13 cellular contexts compared by ENCODE assay signal in the genomic region with DNA sequence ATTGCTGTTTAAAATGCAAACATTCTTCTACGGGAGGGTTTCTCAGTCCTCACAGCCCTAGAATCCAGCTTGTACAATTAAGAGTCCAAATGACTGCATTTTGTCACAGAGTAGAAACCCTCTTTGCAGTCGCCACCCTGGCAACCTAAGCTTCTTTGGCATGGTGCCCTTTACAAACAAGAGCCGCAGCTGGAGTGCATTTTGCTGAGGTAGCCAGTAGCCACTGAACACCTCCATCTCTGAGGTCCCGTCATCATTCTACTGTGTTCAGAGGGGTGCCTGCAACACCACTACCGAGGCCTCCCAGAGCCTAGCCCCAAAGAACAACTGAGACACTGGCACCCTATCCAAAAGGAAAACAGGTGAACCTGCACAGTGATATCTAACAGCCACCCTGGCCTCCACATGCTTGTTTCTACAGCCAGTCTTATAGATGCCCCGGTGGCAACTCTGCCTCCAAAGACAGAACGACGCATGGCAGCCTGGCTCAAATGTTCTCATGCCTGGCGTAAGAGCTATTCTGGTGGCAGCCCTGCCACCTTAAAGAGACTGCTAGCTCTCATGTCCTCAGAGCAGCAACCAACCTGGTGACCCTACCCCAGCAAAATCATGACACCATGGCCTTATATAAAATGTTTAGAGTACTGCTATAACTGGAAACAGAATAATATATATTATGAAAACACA.
A peak's percentile ranks its signal among the peaks of the same experiment; 100 is the strongest.
DNase-seq lines count a peak whose midpoint lies in the region; ATAC-seq and TF ChIP-seq lines count a peak whose summit lies in the region.
"Had no signal": no experiment of that assay in that cellular context is flagged by ENCODE, and none has a peak within 500 bp of the region (broad histone marks: within the 10 kb centered on the region; RNA-seq: fewer than 3 reads in every experiment).

No MANE protein-coding gene starts in this region.

- H3K36me3 Mint-ChIP-seq in chondrocyte (ENCODE audit: low read depth), result no peaks in the 10 kb centered on the region
- H3K36me3 Mint-ChIP-seq in activated CD4-positive, alpha-beta memory T cell treated with anti-CD3 and anti-CD28 coated beads, Interleukin-2, amount 10 ng/mL, durations not matched to agents 7 days and 5 days (ENCODE audit: low read depth), result no peaks in the 10 kb centered on the region
- H3K36me3 Mint-ChIP-seq: CD14-positive monocyte had no signal

- intact Hi-C loops in left colon (cut with DNase I, micrococcal nuclease), result no loop called here

- in situ Hi-C loops in HAP-1 (cut with MboI; ENCODE audit: low sequenced_read_pairs), result no loop called here

- H3K9me3 ChIP-seq in HAP-1, result no peaks in the 10 kb centered on the region

- no peaks in the 10 kb centered on the region for H3K36me3 ChIP-seq in HAP-1 (replicated peaks)

- TF ChIP-seq EP300 in Ishikawa (IDR thresholded peaks at IDR 0.05; ENCODE audit: borderline replicate concordance), result no peak

- no peaks in the 10 kb centered on the region for H3K4me1 ChIP-seq in HAP-1

- no peak for TF ChIP-seq RAD21 in Ishikawa (IDR thresholded peaks at IDR 0.05; ENCODE audit: low read depth)

- H3K27ac Mint-ChIP-seq in chondrocyte (ENCODE audit: unreplicated experiment), result no peak overlapping the region
- no peak overlapping the region for H3K27ac Mint-ChIP-seq in activated CD4-positive, alpha-beta memory T cell treated with anti-CD3 and anti-CD28 coated beads, Interleukin-2, amount 10 ng/mL, durations not matched to agents 7 days and 5 days
- H3K27ac Mint-ChIP-seq: CD14-positive monocyte had no signal

- TF ChIP-seq CTCF in chondrocyte (IDR thresholded peaks at IDR 0.05), result no peak

- DNase-seq in NCI-H2029 (lab: John Stamatoyannopoulos, UW) (peak; percentile 15), NCI-H2029 treated with DMSO at 0.1 percent for 48 hours (lab: John Stamatoyannopoulos, UW) (no peak), NCI-H510A (lab: John Stamatoyannopoulos, UW) (peak; percentile 27), chondrocyte (ENCODE audit: low spot score) (peak; percentile 21), HAP-1 (ENCODE audit: low spot score in 2 of 2) (no peak), left colon (no peak)
- no peak for DNase-seq in activated CD4-positive, alpha-beta memory T cell treated with anti-CD3 and anti-CD28 coated beads, Interleukin-2, amount 10 ng/mL, durations not matched to agents 7 days and 5 days
- DNase-seq: 8988T, NCI-H1436 treated with DMSO at 0.1 percent for 48 hours, NCI-H2107 had no signal

- CTCF ChIA-PET in activated CD4-positive, alpha-beta memory T cell treated with anti-CD3 and anti-CD28 coated beads, Interleukin-2, amount 10 ng/mL, durations not matched to agents 7 days and 5 days (lab: Charles Lee), result no interaction called here

- no peaks in the 10 kb centered on the region for H3K9me3 Mint-ChIP-seq in chondrocyte (ENCODE audit: low read depth)
- H3K9me3 Mint-ChIP-seq in activated CD4-positive, alpha-beta memory T cell treated with anti-CD3 and anti-CD28 coated beads, Interleukin-2, amount 10 ng/mL, durations not matched to agents 7 days and 5 days, result peaks cover 7% of the 10 kb centered on the region

- no peak overlapping the region for H3K4me3 Mint-ChIP-seq in chondrocyte (ENCODE audit: unreplicated experiment)
- H3K4me3 Mint-ChIP-seq in activated CD4-positive, alpha-beta memory T cell treated with anti-CD3 and anti-CD28 coated beads, Interleukin-2, amount 10 ng/mL, durations not matched to agents 7 days and 5 days, result no peak overlapping the region
- H3K4me3 Mint-ChIP-seq: CD14-positive monocyte had no signal

- H3K27me3 ChIP-seq in HAP-1 (ENCODE audit: low read depth), result no peaks in the 10 kb centered on the region

- ATAC-seq in left colon, result no peak
- ATAC-seq: Panc1 had no signal

- H3K4me3 ChIP-seq in HAP-1, result no peak overlapping the region

- POLR2A ChIA-PET in activated CD4-positive, alpha-beta memory T cell treated with anti-CD3 and anti-CD28 coated beads, Interleukin-2, amount 10 ng/mL, durations not matched to agents 7 days and 5 days (lab: Charles Lee), result no interaction called here

- peaks cover 16% of the 10 kb centered on the region for H3K27me3 Mint-ChIP-seq in chondrocyte (ENCODE audit: low read depth)
- H3K27me3 Mint-ChIP-seq in activated CD4-positive, alpha-beta memory T cell treated with anti-CD3 and anti-CD28 coated beads, Interleukin-2, amount 10 ng/mL, durations not matched to agents 7 days and 5 days, result no peaks in the 10 kb centered on the region

- H3K4me1 Mint-ChIP-seq in chondrocyte (ENCODE audit: low read depth), result no peaks in the 10 kb centered on the region
- no peaks in the 10 kb centered on the region for H3K4me1 Mint-ChIP-seq in activated CD4-positive, alpha-beta memory T cell treated with anti-CD3 and anti-CD28 coated beads, Interleukin-2, amount 10 ng/mL, durations not matched to agents 7 days and 5 days
- H3K4me1 Mint-ChIP-seq: CD14-positive monocyte had no signal

TF ChIP-seq in Ishikawa, 13 proteins besides CTCF, POLR2A, EP300 and RAD21:
- TF ChIP-seq FOXM1 (IDR thresholded peaks at IDR 0.05; ENCODE audit: borderline replicate concordance, low read depth) (no peak), ZBTB7A (IDR thresholded peaks at IDR 0.05; ENCODE audit: low read depth) (no peak), NFIC (IDR thresholded peaks at IDR 0.05) (0 out of 2 replicates have a peak, but pooled peaks have one; percentile 2), TCF12 (IDR thresholded peaks at IDR 0.05; ENCODE audit: low read depth) (no peak)
- TF ChIP-seq, protein P1, sequence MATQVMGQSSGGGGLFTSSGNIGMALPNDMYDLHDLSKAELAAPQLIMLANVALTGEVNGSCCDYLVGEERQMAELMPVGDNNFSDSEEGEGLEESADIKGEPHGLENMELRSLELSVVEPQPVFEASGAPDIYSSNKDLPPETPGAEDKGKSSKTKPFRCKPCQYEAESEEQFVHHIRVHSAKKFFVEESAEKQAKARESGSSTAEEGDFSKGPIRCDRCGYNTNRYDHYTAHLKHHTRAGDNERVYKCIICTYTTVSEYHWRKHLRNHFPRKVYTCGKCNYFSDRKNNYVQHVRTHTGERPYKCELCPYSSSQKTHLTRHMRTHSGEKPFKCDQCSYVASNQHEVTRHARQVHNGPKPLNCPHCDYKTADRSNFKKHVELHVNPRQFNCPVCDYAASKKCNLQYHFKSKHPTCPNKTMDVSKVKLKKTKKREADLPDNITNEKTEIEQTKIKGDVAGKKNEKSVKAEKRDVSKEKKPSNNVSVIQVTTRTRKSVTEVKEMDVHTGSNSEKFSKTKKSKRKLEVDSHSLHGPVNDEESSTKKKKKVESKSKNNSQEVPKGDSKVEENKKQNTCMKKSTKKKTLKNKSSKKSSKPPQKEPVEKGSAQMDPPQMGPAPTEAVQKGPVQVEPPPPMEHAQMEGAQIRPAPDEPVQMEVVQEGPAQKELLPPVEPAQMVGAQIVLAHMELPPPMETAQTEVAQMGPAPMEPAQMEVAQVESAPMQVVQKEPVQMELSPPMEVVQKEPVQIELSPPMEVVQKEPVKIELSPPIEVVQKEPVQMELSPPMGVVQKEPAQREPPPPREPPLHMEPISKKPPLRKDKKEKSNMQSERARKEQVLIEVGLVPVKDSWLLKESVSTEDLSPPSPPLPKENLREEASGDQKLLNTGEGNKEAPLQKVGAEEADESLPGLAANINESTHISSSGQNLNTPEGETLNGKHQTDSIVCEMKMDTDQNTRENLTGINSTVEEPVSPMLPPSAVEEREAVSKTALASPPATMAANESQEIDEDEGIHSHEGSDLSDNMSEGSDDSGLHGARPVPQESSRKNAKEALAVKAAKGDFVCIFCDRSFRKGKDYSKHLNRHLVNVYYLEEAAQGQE (IDR thresholded peaks at IDR 0.05; ENCODE audit: low read depth), result no peak
- TF ChIP-seq, protein P2, sequence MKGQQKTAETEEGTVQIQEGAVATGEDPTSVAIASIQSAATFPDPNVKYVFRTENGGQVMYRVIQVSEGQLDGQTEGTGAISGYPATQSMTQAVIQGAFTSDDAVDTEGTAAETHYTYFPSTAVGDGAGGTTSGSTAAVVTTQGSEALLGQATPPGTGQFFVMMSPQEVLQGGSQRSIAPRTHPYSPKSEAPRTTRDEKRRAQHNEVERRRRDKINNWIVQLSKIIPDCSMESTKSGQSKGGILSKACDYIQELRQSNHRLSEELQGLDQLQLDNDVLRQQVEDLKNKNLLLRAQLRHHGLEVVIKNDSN (IDR thresholded peaks at IDR 0.05), result no peak
TF ChIP-seq in Ishikawa: peak in this region for 1.

Comparison
In these comparisons a context has a peak if more than half of its experiments do, and no peak if none do; other contexts are left out.
1. DNase-seq: peak in NCI-H2029 (single experiment), NCI-H510A (single experiment) and chondrocyte (single experiment); none in NCI-H2029 treated with DMSO at 0.1 percent for 48 hours (single experiment), HAP-1 (0 of 2), left colon (0 of 2) and activated CD4-positive, alpha-beta memory T cell treated with anti-CD3 and anti-CD28 coated beads, Interleukin-2, amount 10 ng/mL, durations not matched to agents 7 days and 5 days (single experiment).